Comparison of ENCODE assay signal across 8 cellular contexts in genomic region chr1:25799346-25799720, GRCh38. TPM values are rescaled to one million over a fixed set of nuclear protein-coding genes. Genes with fewer than 3 reads are reported as not detected.
DNase-seq lines count a peak whose midpoint lies in the region; ATAC-seq and TF ChIP-seq lines count a peak whose summit lies in the region.

No MANE protein-coding gene starts in this region.

- no peak for TF ChIP-seq CTCF in heart right ventricle (IDR thresholded peaks at IDR 0.05)
- no peak for TF ChIP-seq CTCF in brain microvascular endothelial cell (IDR thresholded peaks at IDR 0.05; ENCODE audit: low read depth, low read length, missing control alignments)
- TF ChIP-seq CTCF in uterus (IDR thresholded peaks at IDR 0.05): no peak

- ATAC-seq in heart right ventricle: peak in 2 of 8 donors; percentile 1 to 2
- no peak for ATAC-seq in left cardiac atrium
- ATAC-seq in left lobe of liver: no peak
- no peak for ATAC-seq in HG02840 (IDR thresholded peaks at IDR 0.05; ENCODE audit: low FRiP score, unreplicated experiment)

- H3K36me3 ChIP-seq in heart right ventricle: peaks cover 0 to 21% (median 0%) of the 10 kb centered on the region in 9 donors
- no peaks in the 10 kb centered on the region for H3K36me3 ChIP-seq in brain microvascular endothelial cell (replicated peaks)
- no peaks in the 10 kb centered on the region for H3K36me3 ChIP-seq in mucosa of rectum (ENCODE audit: control insufficient read depth in 2 of 2, insufficient read depth in 2 of 2, low read length in 2 of 2)
- H3K36me3 ChIP-seq in uterus: no peaks in the 10 kb centered on the region

- 66 to 70% methylated on average over 4 of the region's 4 CpGs for WGBS in heart right ventricle, 2 donors

- peak overlapping the region; percentile 60 to 68 for H3K9ac ChIP-seq in mucosa of rectum (ENCODE audit: low read depth in 1 of 2, low read length in 2 of 2)

- in situ Hi-C loops in brain microvascular endothelial cell (cut with HindIII; ENCODE audit: low pct_ligation_motif_present, low sequenced_read_pairs): loop anchor here (25.0 kb wide), 1 partner anchor 187 kb away; the partner anchor contains the start of gene MAN1C1

- TF ChIP-seq POLR2A in uterus (IDR thresholded peaks at IDR 0.05): no peak

- intact Hi-C loops in heart right ventricle (cut with DNase I) (loop anchor here in 9 of 10 donors (2.0 to 10.0 kb wide), 10 partner anchors 52 to 297 kb away; no protein-coding TSS in a partner anchor), left cardiac atrium (cut with DNase I) (loop anchor here (2.0 to 10.0 kb wide), 3 partner anchors 115 to 192 kb away; no protein-coding TSS in a partner anchor), uterus (cut with DNase I; ENCODE audit: low total_unique reads) (loop anchor here (5.0 kb wide), 1 partner anchor 187 kb away; no protein-coding TSS in a partner anchor)

- peak overlapping the region in 9 of 10 donors; percentile 39 to 68 (median 55) for H3K4me3 ChIP-seq in heart right ventricle
- H3K4me3 ChIP-seq in brain microvascular endothelial cell (ENCODE audit: low read depth, low read length): peak overlapping the region; percentile 57
- H3K4me3 ChIP-seq in mucosa of rectum (ENCODE audit: low read length in 2 of 2): peak overlapping the region in 1 of 2 donors; percentile 59
- H3K4me3 ChIP-seq in uterus: peak overlapping the region; percentile 53

- H3K27ac ChIP-seq in heart right ventricle (peak overlapping the region; percentile 83 to 95 (median 90)), brain microvascular endothelial cell (no peak overlapping the region), mucosa of rectum (ENCODE audit: low read depth in 2 of 2, low read length in 2 of 2) (peak overlapping the region in 1 of 2 donors; percentile 43), uterus (peak overlapping the region; percentile 86)

- no peaks in the 10 kb centered on the region for H3K9me3 ChIP-seq in heart right ventricle
- no peaks in the 10 kb centered on the region for H3K9me3 ChIP-seq in mucosa of rectum (ENCODE audit: control insufficient read depth in 2 of 2, low read length in 2 of 2)
- H3K9me3 ChIP-seq in uterus: no peaks in the 10 kb centered on the region

- H3K27me3 ChIP-seq in heart right ventricle: no peaks in the 10 kb centered on the region
- H3K27me3 ChIP-seq in brain microvascular endothelial cell (replicated peaks): no peaks in the 10 kb centered on the region
- H3K27me3 ChIP-seq in mucosa of rectum (ENCODE audit: control insufficient read depth in 2 of 2, insufficient read depth in 2 of 2, low read length in 2 of 2): peaks cover 0 to 2% of the 10 kb centered on the region in 2 donors
- H3K27me3 ChIP-seq in uterus: no peaks in the 10 kb centered on the region

- peaks cover 22 to 79% (median 63%) of the 10 kb centered on the region in 9 donors for H3K4me1 ChIP-seq in heart right ventricle
- H3K4me1 ChIP-seq in mucosa of rectum (ENCODE audit: control insufficient read depth in 2 of 2, insufficient read depth in 2 of 2, low read length in 2 of 2): peaks cover 11 to 16% of the 10 kb centered on the region in 2 donors
- H3K4me1 ChIP-seq in uterus: no peaks in the 10 kb centered on the region

- DNase-seq in heart right ventricle: no peak
- DNase-seq in left cardiac atrium: no peak
- DNase-seq in brain microvascular endothelial cell: no peak
- no peak for DNase-seq in uterus
- no peak for DNase-seq in left lobe of liver (ENCODE audit: low spot score)
- DNase-seq in UCSD-AML1 (lab: John Stamatoyannopoulos, UW; ENCODE audit: unreplicated experiment): no peak

RNA-seq across cellular contexts. Expression of gene SELENON, which starts 0.7 kb away (rescaled TPM):
- 10 to 100 TPM; 32.5 to 75.1 (median 47.9) TPM for total RNA-seq in heart right ventricle
- 10 to 100 TPM; 36.4 to 37.2 TPM for polyA plus RNA-seq in heart right ventricle
- 10 to 100 TPM; 43.9 to 50.7 TPM for total RNA-seq in left cardiac atrium
- total RNA-seq in uterus: 10 to 100 TPM in 2 of 4 donors, 1 to 10 TPM in 2; 9.0 to 94.0 (median 18.0) TPM
- 13.5 TPM for total RNA-seq in left lobe of liver

RNA-seq across cellular contexts. Expression of gene MTFR1L, which starts 20.4 kb away (rescaled TPM):
- total RNA-seq in heart right ventricle: 100 to 1,000 TPM; 141 to 264 (median 226) TPM
- 100 to 1,000 TPM in 1 of 2 donors, 10 to 100 TPM in 1; 91.1 to 176 TPM for polyA plus RNA-seq in heart right ventricle
- 100 to 1,000 TPM; 126 to 139 TPM for total RNA-seq in left cardiac atrium
- 100 to 1,000 TPM in 1 of 4 donors, 10 to 100 TPM in 3; 51.5 to 106 (median 63.7) TPM for total RNA-seq in uterus
- 52.7 TPM for total RNA-seq in left lobe of liver

RNA-seq across cellular contexts. Expression of gene AUNIP, which starts 59.9 kb away (rescaled TPM):
- total RNA-seq in heart right ventricle: under 1 TPM in 2 of 10 donors, not detected in 8; 0.21 to 0.25 TPM
- under 1 TPM in 1 of 2 donors, not detected in 1; 0.04 TPM for polyA plus RNA-seq in heart right ventricle
- under 1 TPM in 1 of 2 donors, not detected in 1; 0.53 TPM for total RNA-seq in left cardiac atrium
- 1 to 10 TPM in 1 of 4 donors, not detected in 3; 1.1 TPM for total RNA-seq in uterus
- not detected for total RNA-seq in left lobe of liver
